In genomic region chr9:88694625-88695024, GRCh38 we compare ENCODE assay signal across 16 cellular contexts.
DNase-seq lines count a peak whose midpoint lies in the region; FAIRE-seq and TF ChIP-seq lines count a peak whose summit lies in the region.
"Had no signal": no experiment of that assay in that cellular context is flagged by ENCODE, and none has a peak within 500 bp of the region (broad histone marks: within the 10 kb centered on the region; RNA-seq: fewer than 3 reads in every experiment).

No MANE protein-coding gene starts in this region.

- dilution Hi-C loops in mammary epithelial cell (cut with HindIII; ENCODE audit: low sequenced_read_pairs), result no loop called here

- no peak overlapping the region for H3K27ac ChIP-seq in mammary epithelial cell (ENCODE audit: insufficient read depth, low read depth, low read length)
- no peak overlapping the region for H3K27ac ChIP-seq in breast epithelium
- H3K27ac ChIP-seq in astrocyte (ENCODE audit: low read depth, low read length), result no peak overlapping the region
- H3K27ac ChIP-seq in temporal lobe (ENCODE audit: low read depth, low read length), result peak overlapping the region; percentile 79
- no peak overlapping the region for H3K27ac ChIP-seq in RWPE1
- H3K27ac ChIP-seq in trophoblast cell (ENCODE audit: low read depth, low read length), result no peak overlapping the region
- H3K27ac ChIP-seq: stomach, VCaP had no signal

- no peak overlapping the region for H3K14ac ChIP-seq in trophoblast cell (ENCODE audit: low read length)

- no peak overlapping the region for H3K4me3 ChIP-seq in mammary epithelial cell (replicated peaks in 1 of 3; ENCODE audit: insufficient read depth in 1 of 3, low read depth in 2 of 3, low read length in 3 of 3)
- no peak overlapping the region for H3K4me3 ChIP-seq in breast epithelium
- H3K4me3 ChIP-seq in astrocyte (ENCODE audit: insufficient read depth, low read depth, low read length), result no peak overlapping the region
- no peak overlapping the region for H3K4me3 ChIP-seq in trophoblast cell (ENCODE audit: low read depth, low read length)
- H3K4me3 ChIP-seq: stomach had no signal

- 58% methylated on average over 12 of the region's 12 CpGs for WGBS in mammary epithelial cell (ENCODE audit: low coverage, missing lambda C conversion rate)
- no CpG with 5 or more reads among the region's 12 CpGs for WGBS in trophoblast cell (ENCODE audit: extremely low coverage, insufficient coverage, insufficient read length)

- CTCF ChIA-PET in mammary epithelial cell (lab: Charles Lee; ENCODE audit: low non-redundant PET) (no interaction called here), RWPE1 (lab: Yijun Ruan, JAX) (no interaction called here)

- H3K27me3 Mint-ChIP-seq in astrocyte (ENCODE audit: low read depth, unreplicated experiment), result peaks cover 3% of the 10 kb centered on the region

- H4K91ac ChIP-seq in trophoblast cell (ENCODE audit: low read depth, low read length), result no peak overlapping the region

- no peak overlapping the region for H2AK5ac ChIP-seq in trophoblast cell (ENCODE audit: low read length)

- H3K79me1 ChIP-seq in trophoblast cell (ENCODE audit: low read length), result no peaks in the 10 kb centered on the region

- POLR2A ChIA-PET in RWPE1 (lab: Yijun Ruan, JAX; ENCODE audit: low non-redundant PET), result no interaction called here

- H2AFZ ChIP-seq in mammary epithelial cell (ENCODE audit: low read depth, low read length), result peak overlapping the region; percentile 60
- peak overlapping the region; percentile 50 for H2AFZ ChIP-seq in astrocyte (ENCODE audit: low read depth, low read length)
- H2AFZ ChIP-seq in trophoblast cell (ENCODE audit: insufficient read depth, low read length, poor library complexity), result no peak overlapping the region

- no peak overlapping the region for H2BK120ac ChIP-seq in trophoblast cell (ENCODE audit: insufficient read depth, low read length, poor library complexity)

- no peak overlapping the region for H4K8ac ChIP-seq in trophoblast cell (ENCODE audit: low read depth, low read length)

- intact Hi-C loops in mammary epithelial cell (cut with micrococcal nuclease) (no loop called here), breast epithelium (cut with DNase I; ENCODE audit: low total_unique reads) (no loop called here)

- FAIRE-seq in astrocyte (lab: Jason Lieb, UNC), result no peak
- FAIRE-seq: G401.6 had no signal

- DNase-seq in mammary epithelial cell (no peak), breast epithelium (ENCODE audit: low spot score in 2 of 2) (no peak), astrocyte (ENCODE audit: low read depth) (peak; percentile 78), inferior parietal cortex (ENCODE audit: extremely low spot score) (peak; percentile 67), RWPE1 (ENCODE audit: low spot score) (no peak), H4 (ENCODE audit: low spot score) (no peak), trophoblast cell (no peak)
- DNase-seq: 8988T; activated CD8-positive, alpha-beta T cell treated with anti-CD3 and anti-CD28 coated beads, Interleukin-2, amount 10 ng/mL, durations not matched to agents 7 days and 5 days; amniotic stem cell; NCI-H187 treated with DMSO at 0.1 percent for 48 hours; stimulated activated CD4-positive, alpha-beta T cell treated with anti-CD3 and anti-CD28 coated beads, Interleukin-12 subunit alpha, Interleukin-12 subunit beta, amount 100 ng/mL, for 4 hours; stomach had no signal

- H3K18ac ChIP-seq in trophoblast cell (ENCODE audit: low read length), result no peak overlapping the region

- H3K4me1 ChIP-seq in mammary epithelial cell (ENCODE audit: insufficient read depth, low read length), result peaks cover 11% of the 10 kb centered on the region
- no peaks in the 10 kb centered on the region for H3K4me1 ChIP-seq in breast epithelium
- H3K4me1 ChIP-seq in astrocyte (ENCODE audit: insufficient read depth, low read length), result peaks cover 6% of the 10 kb centered on the region
- H3K4me1 ChIP-seq in trophoblast cell (ENCODE audit: control insufficient read depth in 1 of 2, insufficient read depth in 2 of 2, low read length in 2 of 2), result no peaks in the 10 kb centered on the region

- H3K36me3 ChIP-seq in mammary epithelial cell (ENCODE audit: insufficient read depth, low read length) (no peaks in the 10 kb centered on the region), breast epithelium (no peaks in the 10 kb centered on the region), astrocyte (ENCODE audit: insufficient read depth, low read length) (no peaks in the 10 kb centered on the region), trophoblast cell (ENCODE audit: control insufficient read depth in 1 of 2, insufficient read depth in 2 of 2, low read length in 2 of 2) (peaks cover 0 to 3% of the 10 kb centered on the region in 2 experiments)
- H3K36me3 ChIP-seq: stomach had no signal

- H3K4me3 Mint-ChIP-seq in astrocyte (ENCODE audit: unreplicated experiment), result no peak overlapping the region
- H3K4me3 Mint-ChIP-seq: activated CD8-positive, alpha-beta T cell treated with anti-CD3 and anti-CD28 coated beads, Interleukin-2, amount 10 ng/mL, durations not matched to agents 7 days and 5 days had no signal

- peaks cover 1% of the 10 kb centered on the region for H3K36me3 Mint-ChIP-seq in astrocyte (ENCODE audit: low read depth, unreplicated experiment)

- TF ChIP-seq CTCF in mammary epithelial cell (conservative IDR thresholded peaks at IDR 0.05 in 1 of 2, IDR thresholded peaks at IDR 0.05 in 1 of 2; ENCODE audit: extremely low read depth in 1 of 2, insufficient read depth in 1 of 2, low read depth in 1 of 2, low read length in 2 of 2), result no peak
- TF ChIP-seq CTCF in breast epithelium (IDR thresholded peaks at IDR 0.05), result no peak
- no peak for TF ChIP-seq CTCF in astrocyte (IDR thresholded peaks at IDR 0.05; ENCODE audit: insufficient read depth, low read depth, low read length)
- TF ChIP-seq CTCF in RWPE1 (conservative IDR thresholded peaks at IDR 0.05; ENCODE audit: low read depth), result no peak

- no peak overlapping the region for H3K23ac ChIP-seq in trophoblast cell (ENCODE audit: low read length)

- H2BK5ac ChIP-seq in trophoblast cell (ENCODE audit: low read depth, low read length, poor library complexity), result no peak overlapping the region

- in situ Hi-C loops in mammary epithelial cell (cut with MboI; ENCODE audit: low sequenced_read_pairs in 2 of 2), result no loop called here

- no peak for TF ChIP-seq POLR2A in breast epithelium (IDR thresholded peaks at IDR 0.05)

- H3K9ac ChIP-seq in mammary epithelial cell (ENCODE audit: insufficient read depth, low read length) (no peak overlapping the region), astrocyte (ENCODE audit: low read length) (no peak overlapping the region), trophoblast cell (ENCODE audit: low read length) (no peak overlapping the region)

- no peak overlapping the region for H3K4ac ChIP-seq in trophoblast cell (ENCODE audit: low read depth, low read length)

- H4K20me1 ChIP-seq in mammary epithelial cell (ENCODE audit: insufficient read depth, low read length), result no peaks in the 10 kb centered on the region
- no peaks in the 10 kb centered on the region for H4K20me1 ChIP-seq in astrocyte (ENCODE audit: insufficient read depth, low read length)

- no peak overlapping the region for H2BK12ac ChIP-seq in trophoblast cell (ENCODE audit: low read length)

- H4K12ac ChIP-seq in trophoblast cell (ENCODE audit: low read depth, low read length), result no peak overlapping the region

- H3K79me2 ChIP-seq in mammary epithelial cell (ENCODE audit: insufficient read depth, low read length), result no peaks in the 10 kb centered on the region
- no peaks in the 10 kb centered on the region for H3K79me2 ChIP-seq in astrocyte (ENCODE audit: insufficient read depth, low read length)
- no peaks in the 10 kb centered on the region for H3K79me2 ChIP-seq in trophoblast cell (ENCODE audit: control insufficient read depth, insufficient read depth, low read length, poor library complexity)

- peaks cover 22% of the 10 kb centered on the region for H3K4me1 Mint-ChIP-seq in astrocyte (ENCODE audit: low read depth, unreplicated experiment)

- H3K9me3 ChIP-seq in mammary epithelial cell (replicated peaks; ENCODE audit: insufficient read depth, low read length) (no peaks in the 10 kb centered on the region), breast epithelium (no peaks in the 10 kb centered on the region), astrocyte (ENCODE audit: insufficient read depth, low read depth, low read length) (no peaks in the 10 kb centered on the region), trophoblast cell (ENCODE audit: insufficient read depth, low read depth, low read length) (peaks cover 3% of the 10 kb centered on the region)

- H3K27me3 ChIP-seq in mammary epithelial cell (ENCODE audit: insufficient read depth, low read length) (no peaks in the 10 kb centered on the region), breast epithelium (no peaks in the 10 kb centered on the region), astrocyte (ENCODE audit: insufficient read depth, low read length) (no peaks in the 10 kb centered on the region), trophoblast cell (ENCODE audit: insufficient read depth, low read length) (no peaks in the 10 kb centered on the region)
- H3K27me3 ChIP-seq: stomach had no signal

- peaks cover 19% of the 10 kb centered on the region for H3K9me3 Mint-ChIP-seq in astrocyte (ENCODE audit: unreplicated experiment)

- no peak overlapping the region for H3K4me2 ChIP-seq in mammary epithelial cell (ENCODE audit: insufficient read depth, low read depth, low read length)
- H3K4me2 ChIP-seq in astrocyte (ENCODE audit: low read length), result peak overlapping the region; percentile 75
- H3K4me2 ChIP-seq in trophoblast cell (ENCODE audit: low read length), result no peak overlapping the region

- peak overlapping the region; percentile 63 for H3K27ac Mint-ChIP-seq in astrocyte (ENCODE audit: unreplicated experiment)
- H3K27ac Mint-ChIP-seq: activated CD8-positive, alpha-beta T cell treated with anti-CD3 and anti-CD28 coated beads, Interleukin-2, amount 10 ng/mL, durations not matched to agents 7 days and 5 days had no signal

- no TSS peak for BruUV-seq in mammary epithelial cell (replicated peaks; lab: Mats Ljungman, UMichigan)

Comparison
In these comparisons a context has a peak if more than half of its experiments do, and no peak if none do; other contexts are left out.
1. DNase-seq: peak in astrocyte (single experiment) and inferior parietal cortex (single experiment); none in mammary epithelial cell (single experiment), breast epithelium (0 of 2), RWPE1 (single experiment), H4 (single experiment) and trophoblast cell (0 of 2).